Comparison of ENCODE assay signal across 23 cellular contexts in genomic region chr7:69693042-69693441, GRCh38.
DNase-seq lines count a peak whose midpoint lies in the region; ATAC-seq and TF ChIP-seq lines count a peak whose summit lies in the region.
"Had no signal": no experiment of that assay in that cellular context is flagged by ENCODE, and none has a peak within 500 bp of the region (broad histone marks: within the 10 kb centered on the region; RNA-seq: fewer than 3 reads in every experiment).

No MANE protein-coding gene starts in this region.

- no peak for TF ChIP-seq CTCF in transverse colon (IDR thresholded peaks at IDR 0.05)

- peak overlapping the region in 1 of 11 experiments; percentile 29; a peak in 1 of 22 replicates for H3K9ac ChIP-seq in BLaER1 treated with 17β-estradiol and CSF1 and Interleukin-3, amounts not matched to agents 10 nM and 100 nM

- intact Hi-C loops in transverse colon (cut with DNase I; ENCODE audit: low total_unique reads): no loop called here

- peaks cover 4 to 26% (median 22%) of the 10 kb centered on the region in 11 experiments; a peak in 20 of 22 replicates for H3K36me3 ChIP-seq in BLaER1 treated with 17β-estradiol and CSF1 and Interleukin-3, amounts not matched to agents 10 nM and 100 nM
- H3K36me3 ChIP-seq in transverse colon (no peaks in the 10 kb centered on the region), SJCRH30 (no peaks in the 10 kb centered on the region)

- TF ChIP-seq EP300 in transverse colon (IDR thresholded peaks at IDR 0.05; ENCODE audit: low read depth): no peak

- H3K9me3 ChIP-seq in BLaER1 treated with 17β-estradiol and CSF1 and Interleukin-3, amounts not matched to agents 10 nM and 100 nM (replicated peaks in 1 of 11): peaks cover 14 to 23% (median 18%) of the 10 kb centered on the region in 11 experiments; a peak in 20 of 22 replicates
- H3K9me3 ChIP-seq in transverse colon (no peaks in the 10 kb centered on the region), SJCRH30 (replicated peaks) (no peaks in the 10 kb centered on the region)
- H3K9me3 ChIP-seq: Caco-2 had no signal

- H3K27me3 ChIP-seq in BLaER1 treated with 17β-estradiol and CSF1 and Interleukin-3, amounts not matched to agents 10 nM and 100 nM: no peaks in the 10 kb centered on the region
- H3K27me3 ChIP-seq in transverse colon: no peaks in the 10 kb centered on the region
- H3K27me3 ChIP-seq in SJCRH30: no peaks in the 10 kb centered on the region

- no peak overlapping the region for H3K4me3 ChIP-seq in BLaER1 treated with 17β-estradiol and CSF1 and Interleukin-3, amounts not matched to agents 10 nM and 100 nM
- no peak overlapping the region for H3K4me3 ChIP-seq in transverse colon
- H3K4me3 ChIP-seq in SJCRH30: no peak overlapping the region
- H3K4me3 ChIP-seq: K562, SK-N-MC had no signal

- 71 to 83% methylated on average over 1 of the region's 1 CpG for WGBS in transverse colon (ENCODE audit: low coverage in 1 of 2), 2 donors

- in situ Hi-C loops in transverse colon (cut with MboI; ENCODE audit: low pct_ligation_motif_present in 1 of 4, low pct_unique_long_range_greater_than_20kb in 1 of 4, low sequenced_read_pairs in 3 of 4): no loop called here

- ATAC-seq in GM21786 (IDR thresholded peaks at IDR 0.05; ENCODE audit: unreplicated experiment) (peak; percentile 14), GM19452 (IDR thresholded peaks at IDR 0.05; ENCODE audit: unreplicated experiment) (no peak), GM21825 (IDR thresholded peaks at IDR 0.05; ENCODE audit: unreplicated experiment) (no peak)
- ATAC-seq: HepG2, K562, PC-3 had no signal

- peak; percentile 93 for DNase-seq in NAMALWA (ENCODE audit: low spot score)
- peak; percentile 55 for DNase-seq in germinal center (ENCODE audit: low spot score)
- DNase-seq in transverse colon: no peak
- no peak for DNase-seq in SJCRH30
- DNase-seq: Caco-2; CD4-positive, alpha-beta memory T cell; DMS 273 treated with DMSO at 0.1 percent for 48 hours; MM.1S; NCI-H1092 treated with DMSO at 0.1 percent for 48 hours; NCI-H1436 treated with DMSO at 0.1 percent for 48 hours; NCI-H1930; NCI-H524; PC-3; SHP77; T-helper 1 cell had no signal

- peaks cover 0 to 46% (median 31%) of the 10 kb centered on the region in 11 experiments; a peak in 11 of 22 replicates for H4K20me1 ChIP-seq in BLaER1 treated with 17β-estradiol and CSF1 and Interleukin-3, amounts not matched to agents 10 nM and 100 nM

- H3K4me1 ChIP-seq in BLaER1 treated with 17β-estradiol and CSF1 and Interleukin-3, amounts not matched to agents 10 nM and 100 nM: peaks cover 36 to 77% (median 69%) of the 10 kb centered on the region in 10 experiments
- no peaks in the 10 kb centered on the region for H3K4me1 ChIP-seq in transverse colon
- peaks cover 9% of the 10 kb centered on the region; the same call in 1 of the 2 replicates for H3K4me1 ChIP-seq in SJCRH30
- H3K4me1 ChIP-seq: Caco-2 had no signal

- peak overlapping the region in 8 of 11 experiments; percentile 13 to 66 (median 55); a peak in 15 of 22 replicates for H3K27ac ChIP-seq in BLaER1 treated with 17β-estradiol and CSF1 and Interleukin-3, amounts not matched to agents 10 nM and 100 nM
- no peak overlapping the region for H3K27ac ChIP-seq in transverse colon
- no peak overlapping the region for H3K27ac ChIP-seq in SJCRH30
- H3K27ac ChIP-seq: HL-60, SK-N-MC had no signal

- no peak for TF ChIP-seq POLR2A in transverse colon (IDR thresholded peaks at IDR 0.05)

- H3K4me2 ChIP-seq in BLaER1 treated with 17β-estradiol and CSF1 and Interleukin-3, amounts not matched to agents 10 nM and 100 nM: peak overlapping the region; percentile 8 to 77 (median 59); a peak in 21 of 22 replicates

Comparison
In these comparisons a context has a peak if more than half of its experiments do, and no peak if none do; other contexts are left out.
1. H3K27ac ChIP-seq: peak in BLaER1 treated with 17β-estradiol and CSF1 and Interleukin-3, amounts not matched to agents 10 nM and 100 nM (8 of 11); none in transverse colon (0 of 4) and SJCRH30 (single experiment).
2. DNase-seq: peak in NAMALWA (single experiment) and germinal center (single experiment); none in transverse colon (single experiment) and SJCRH30 (0 of 2).